Comparison of ENCODE assay signal across 8 cellular contexts in genomic region chr5:78294250-78295034, GRCh38. TPM values are rescaled to one million over a fixed set of nuclear protein-coding genes. Genes with fewer than 3 reads are reported as not detected.
A peak's percentile ranks its signal among the peaks of the same experiment; 100 is the strongest.
DNase-seq lines count a peak whose midpoint lies in the region; ATAC-seq and TF ChIP-seq lines count a peak whose summit lies in the region.

AP3B1 (minus strand) TSS chr5:78294698; CDS start chr5:78294579, 119 bp downstream.

- no peak within 1 kb of the TSS for H3K27ac ChIP-seq in PC-3 (ENCODE audit: low read length)

- H3K27me3 ChIP-seq in PC-3 (ENCODE audit: low read length), result no peaks in the 10 kb centered on the region
- no peaks in the 10 kb centered on the region for H3K27me3 ChIP-seq in mononuclear cell (ENCODE audit: insufficient read depth, low read length)

- H2AFZ ChIP-seq in PC-3 (ENCODE audit: low read length), result peak within 1 kb of the TSS; percentile 99

- H3K9me2 ChIP-seq in PC-3 (replicated peaks; ENCODE audit: low read length), result no peaks in the 10 kb centered on the region

- TF ChIP-seq RAD21 in Ishikawa (IDR thresholded peaks at IDR 0.05; ENCODE audit: low read depth), result no peak

- CTCF ChIA-PET in PC-3 (lab: Charles Lee), result no interaction called here

- TF ChIP-seq CTCF in PC-3 (conservative IDR thresholded peaks at IDR 0.05; ENCODE audit: low read depth, low read length) (no peak), epithelial cell of esophagus (IDR thresholded peaks at IDR 0.05; ENCODE audit: insufficient read depth, low read depth, low read length, missing control alignments) (no peak)

- H3K79me2 ChIP-seq in PC-3 (ENCODE audit: low read length), result peaks cover 48% of the 10 kb centered on the region

- H3K36me3 ChIP-seq in PC-3 (ENCODE audit: low read depth, low read length), result no peaks in the 10 kb centered on the region

- H3F3A ChIP-seq in PC-3 (ENCODE audit: low read length, unreplicated experiment), result no peaks in the 10 kb centered on the region

- H3K4me1 ChIP-seq in PC-3 (ENCODE audit: insufficient read depth, low read length), result peaks cover 5% of the 10 kb centered on the region; the same call in 1 of the 2 replicates
- H3K4me1 ChIP-seq in mononuclear cell (ENCODE audit: insufficient read depth, low read length), result peaks cover 24% of the 10 kb centered on the region

- no peaks in the 10 kb centered on the region for H4K20me1 ChIP-seq in PC-3 (ENCODE audit: low read length)

- H3K9me3 ChIP-seq in PC-3 (ENCODE audit: low read length) (no peaks in the 10 kb centered on the region), mononuclear cell (ENCODE audit: low read depth, low read length) (no peaks in the 10 kb centered on the region)

- ATAC-seq in GM21576 (IDR thresholded peaks at IDR 0.05; ENCODE audit: unreplicated experiment) (peak; percentile 89), PC-3 (peak; percentile 90)

- peak; percentile 37; the same call in 1 of the 2 replicates for TF ChIP-seq EP300 in Ishikawa (IDR thresholded peaks at IDR 0.05; ENCODE audit: borderline replicate concordance)

- H3K9ac ChIP-seq in PC-3 (ENCODE audit: low read length), result peak within 1 kb of the TSS; percentile 94

- DNase-seq in DMS114 treated with DMSO at 0.1 percent for 48 hours (lab: John Stamatoyannopoulos, UW; ENCODE audit: unreplicated experiment) (peak; percentile 96), PC-3 (peak; percentile 98), activated T-cell treated with anti-CD3 and anti-CD28 coated beads for 48 hours (ENCODE audit: low read depth) (peak; percentile 96), epithelial cell of esophagus (ENCODE audit: low read depth) (peak; percentile 99)
- DNase-seq in stimulated activated CD8-positive, alpha-beta memory T cell treated with anti-CD3 and anti-CD28 coated beads, Interleukin-4, amount 100 ng/mL, for 1 hour (ENCODE audit: low read depth in 2 of 2, low spot score in 1 of 2), result peak; percentile 96 to 97

- intact Hi-C loops in PC-3 (cut with micrococcal nuclease), result loop anchor here (1.0 kb wide), 1 partner anchor 66 kb away; the partner anchor contains the start of gene SCAMP1

- H3K4me2 ChIP-seq in PC-3 (ENCODE audit: low read length), result peak within 1 kb of the TSS; percentile 80

- H3K4me3 ChIP-seq in PC-3 (ENCODE audit: low read length) (peak within 1 kb of the TSS; percentile 98), epithelial cell of esophagus (ENCODE audit: low read length) (peak within 1 kb of the TSS; percentile 93), mononuclear cell (ENCODE audit: low read length) (peak within 1 kb of the TSS; percentile 98)

- BruUV-seq in PC-3 (replicated peaks; lab: Mats Ljungman, UMichigan), result no TSS peak

- POLR2A ChIA-PET in PC-3 (lab: Charles Lee; ENCODE audit: unreplicated experiment), result no interaction called here

TF ChIP-seq in Ishikawa, 13 proteins besides CTCF, POLR2A, EP300 and RAD21:
- TF ChIP-seq CEBPB (IDR thresholded peaks at IDR 0.05) (no peak; the same call in 1 of the 2 replicates), YY1 (IDR thresholded peaks at IDR 0.05; ENCODE audit: low read depth) (peak; percentile 69), USF1 (IDR thresholded peaks at IDR 0.05) (0 out of 2 replicates have a peak, but pooled peaks have one; percentile 13), FOXM1 (IDR thresholded peaks at IDR 0.05; ENCODE audit: borderline replicate concordance, low read depth) (no peak), NFIC (IDR thresholded peaks at IDR 0.05) (peak; percentile 23; the same call in 1 of the 2 replicates), TAF1 (IDR thresholded peaks at IDR 0.05; ENCODE audit: low read depth) (peak; percentile 78), REST (IDR thresholded peaks at IDR 0.05; ENCODE audit: low read depth) (no peak), ZBTB7A (IDR thresholded peaks at IDR 0.05; ENCODE audit: low read depth) (peak; percentile 86), MAX (IDR thresholded peaks at IDR 0.05) (peak; percentile 63), CREB1 (IDR thresholded peaks at IDR 0.05; ENCODE audit: low read depth) (no peak), TCF12 (IDR thresholded peaks at IDR 0.05; ENCODE audit: low read depth) (peak; percentile 76), EGR1 (IDR thresholded peaks at IDR 0.05) (no peak), TEAD4 (IDR thresholded peaks at IDR 0.05) (no peak)

RNA-seq across cellular contexts. Expression of gene AP3B1, which starts in this region (rescaled TPM):
- total RNA-seq in PC-3 (2014; rRNA removed), result 25.7 and 26.3 TPM in 2 replicates
- total RNA-seq in mononuclear cell, result 72.1 TPM
